16 cellular contexts compared by ENCODE assay signal in genomic region chr13:77513719-77514335, GRCh38. TPM values are rescaled to one million over a fixed set of nuclear protein-coding genes. Genes with fewer than 3 reads are reported as not detected.
A peak's percentile ranks its signal among the peaks of the same experiment; 100 is the strongest.
DNase-seq lines count a peak whose midpoint lies in the region; ATAC-seq, FAIRE-seq and TF ChIP-seq lines count a peak whose summit lies in the region.
"Had no signal": no experiment of that assay in that cellular context is flagged by ENCODE, and none has a peak within 500 bp of the region (broad histone marks: within the 10 kb centered on the region; RNA-seq: fewer than 3 reads in every experiment).

No MANE protein-coding gene starts in this region.

- H3K27me3 ChIP-seq in BLaER1 treated with 17β-estradiol and CSF1 and Interleukin-3, amounts not matched to agents 10 nM and 100 nM = no peaks in the 10 kb centered on the region
- H3K27me3 ChIP-seq in lower lobe of right lung (ENCODE audit: low read depth) = no peaks in the 10 kb centered on the region
- H3K27me3 ChIP-seq in effector memory CD4-positive, alpha-beta T cell (replicated peaks; ENCODE audit: control insufficient read depth, insufficient read depth, low read length, poor library complexity, severe bottlenecking) = no peaks in the 10 kb centered on the region
- H3K27me3 ChIP-seq: foreskin keratinocyte, uterus had no signal

- peaks cover 20 to 33% (median 26%) of the 10 kb centered on the region in 10 experiments for H3K4me1 ChIP-seq in BLaER1 treated with 17β-estradiol and CSF1 and Interleukin-3, amounts not matched to agents 10 nM and 100 nM
- H3K4me1 ChIP-seq in lower lobe of right lung = peaks cover 4% of the 10 kb centered on the region
- no peaks in the 10 kb centered on the region for H3K4me1 ChIP-seq in effector memory CD4-positive, alpha-beta T cell (ENCODE audit: control insufficient read depth, insufficient read depth, low read length, poor library complexity, severe bottlenecking)

- no peaks in the 10 kb centered on the region for H3K36me3 ChIP-seq in BLaER1 treated with 17β-estradiol and CSF1 and Interleukin-3, amounts not matched to agents 10 nM and 100 nM
- H3K36me3 ChIP-seq in lower lobe of right lung = no peaks in the 10 kb centered on the region
- H3K36me3 ChIP-seq in effector memory CD4-positive, alpha-beta T cell (ENCODE audit: control insufficient read depth, insufficient read depth, low read length) = no peaks in the 10 kb centered on the region
- H3K36me3 ChIP-seq: uterus had no signal

- no peak for DNase-seq in frontal cortex (ENCODE audit: low spot score in 2 of 2)
- DNase-seq in lower lobe of right lung = no peak
- no peak for DNase-seq in SHP77 treated with DMSO at 0.1 percent for 48 hours (lab: John Stamatoyannopoulos, UW)
- DNase-seq in effector memory CD4-positive, alpha-beta T cell = no peak
- DNase-seq: ACHN; activated effector memory CD4-positive, alpha-beta T cell treated with anti-CD3 and anti-CD28 coated beads, Interleukin-2, amount 50 U/mL, for 16 hours; foreskin keratinocyte; GF-D8; mammary epithelial cell; NCI-H1417; uterus had no signal

- H3K4me2 ChIP-seq in BLaER1 treated with 17β-estradiol and CSF1 and Interleukin-3, amounts not matched to agents 10 nM and 100 nM = peak overlapping the region; percentile 40 to 63 (median 55); a peak in 21 of 22 replicates

- no peaks in the 10 kb centered on the region for H4K20me1 ChIP-seq in BLaER1 treated with 17β-estradiol and CSF1 and Interleukin-3, amounts not matched to agents 10 nM and 100 nM

- H3K27ac ChIP-seq in BLaER1 treated with 17β-estradiol and CSF1 and Interleukin-3, amounts not matched to agents 10 nM and 100 nM = peak overlapping the region in 5 of 11 experiments; percentile 2 to 43 (median 28); a peak in 4 of 22 replicates
- H3K27ac ChIP-seq in lower lobe of right lung = no peak overlapping the region
- H3K27ac ChIP-seq in effector memory CD4-positive, alpha-beta T cell (ENCODE audit: insufficient read depth, low read length, poor library complexity, severe bottlenecking) = no peak overlapping the region
- H3K27ac ChIP-seq: foreskin keratinocyte, uterus had no signal

- no peak overlapping the region for H3K9ac ChIP-seq in BLaER1 treated with 17β-estradiol and CSF1 and Interleukin-3, amounts not matched to agents 10 nM and 100 nM

- H3K4me3 ChIP-seq in BLaER1 treated with 17β-estradiol and CSF1 and Interleukin-3, amounts not matched to agents 10 nM and 100 nM = no peak overlapping the region
- H3K4me3 ChIP-seq in lower lobe of right lung = no peak overlapping the region
- no peak overlapping the region for H3K4me3 ChIP-seq in effector memory CD4-positive, alpha-beta T cell (ENCODE audit: insufficient read depth, low read depth, low read length, poor library complexity, severe bottlenecking)
- H3K4me3 ChIP-seq: uterus had no signal

- peak; percentile 80 for ATAC-seq in GM19397 (IDR thresholded peaks at IDR 0.05; ENCODE audit: unreplicated experiment)
- peak; percentile 71 for ATAC-seq in HG02840 (IDR thresholded peaks at IDR 0.05; ENCODE audit: low FRiP score, unreplicated experiment)
- peak; percentile 69 for ATAC-seq in HG03520 (IDR thresholded peaks at IDR 0.05; ENCODE audit: unreplicated experiment)
- no peak for ATAC-seq in lower lobe of right lung
- ATAC-seq: foreskin keratinocyte had no signal

- TF ChIP-seq CTCF in lower lobe of right lung (IDR thresholded peaks at IDR 0.05) = no peak

- intact Hi-C loops in lower lobe of right lung (cut with DNase I) = no loop called here

- no peaks in the 10 kb centered on the region for H3K9me3 ChIP-seq in BLaER1 treated with 17β-estradiol and CSF1 and Interleukin-3, amounts not matched to agents 10 nM and 100 nM (replicated peaks in 1 of 11)
- no peaks in the 10 kb centered on the region for H3K9me3 ChIP-seq in lower lobe of right lung
- H3K9me3 ChIP-seq in effector memory CD4-positive, alpha-beta T cell (ENCODE audit: control insufficient read depth, low read length) = no peaks in the 10 kb centered on the region
- H3K9me3 ChIP-seq: uterus had no signal

- FAIRE-seq in frontal cortex (lab: Jason Lieb, UNC) = no peak

RNA-seq across cellular contexts. Expression of gene SCEL, which starts 21.7 kb away (rescaled TPM):
- total RNA-seq in frontal cortex (0.41 TPM), lower lobe of right lung (54.8 TPM)
- total RNA-seq: chondrocyte had no signal

Comparison
In these comparisons a context has a peak if more than half of its experiments do, and no peak if none do; other contexts are left out.
1. ATAC-seq: peak in GM19397 (single experiment), HG02840 (single experiment) and HG03520 (single experiment); none in lower lobe of right lung (0 of 2).
2. RNA of gene SCEL, which starts 21.7 kb away (total RNA-seq): 54.8 TPM in lower lobe of right lung (single experiment); 0.41 TPM in frontal cortex (single experiment); every median in the first group is over 10 times any median in the second.